1 cellular context compared by ENCODE assay signal in the genomic region with DNA sequence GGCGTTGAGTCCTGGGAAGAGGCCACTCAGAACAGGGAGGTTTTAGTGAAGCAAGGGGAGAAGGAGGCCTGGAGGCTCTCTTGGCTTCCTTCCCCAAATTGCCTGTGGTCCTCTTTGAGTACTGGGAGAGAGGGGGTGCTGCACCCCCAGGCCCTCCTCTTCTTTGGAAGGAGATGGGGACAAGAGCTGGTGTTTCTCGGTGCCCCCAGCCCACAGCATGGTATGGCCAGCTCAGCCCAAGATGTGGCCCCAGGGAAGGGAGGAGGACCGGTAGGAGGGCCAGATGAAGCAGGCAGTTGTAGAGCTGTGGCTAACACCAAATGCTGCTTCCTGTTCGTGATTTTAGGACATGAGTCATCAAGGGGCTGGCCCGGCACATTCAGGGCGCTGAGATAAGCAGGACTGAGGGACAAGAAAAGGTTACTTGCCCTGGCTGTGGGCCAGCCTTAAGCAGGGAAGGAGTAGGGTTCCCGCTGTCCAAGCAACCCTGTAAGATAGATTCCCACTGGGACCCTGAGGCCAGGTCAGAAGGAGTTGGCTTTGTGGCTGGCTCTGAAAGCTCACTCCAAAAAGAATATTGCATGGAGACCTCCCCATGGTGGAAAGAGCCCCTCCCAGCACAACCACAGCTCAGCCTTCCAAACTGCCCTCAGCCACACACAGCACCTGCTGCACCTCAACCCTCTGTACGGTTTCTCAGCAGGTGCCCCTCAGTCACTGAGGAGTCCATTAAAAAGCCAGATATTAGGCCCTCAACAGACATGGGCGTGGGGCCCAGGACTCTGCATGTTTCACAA.
TF ChIP-seq lines count a peak whose summit lies in the region.

No MANE protein-coding gene starts in this region.

TF ChIP-seq in K562, 482 proteins besides CTCF, POLR2A, EP300 and RAD21 (continued from another document and continues in another):
- TF ChIP-seq, protein P1, sequence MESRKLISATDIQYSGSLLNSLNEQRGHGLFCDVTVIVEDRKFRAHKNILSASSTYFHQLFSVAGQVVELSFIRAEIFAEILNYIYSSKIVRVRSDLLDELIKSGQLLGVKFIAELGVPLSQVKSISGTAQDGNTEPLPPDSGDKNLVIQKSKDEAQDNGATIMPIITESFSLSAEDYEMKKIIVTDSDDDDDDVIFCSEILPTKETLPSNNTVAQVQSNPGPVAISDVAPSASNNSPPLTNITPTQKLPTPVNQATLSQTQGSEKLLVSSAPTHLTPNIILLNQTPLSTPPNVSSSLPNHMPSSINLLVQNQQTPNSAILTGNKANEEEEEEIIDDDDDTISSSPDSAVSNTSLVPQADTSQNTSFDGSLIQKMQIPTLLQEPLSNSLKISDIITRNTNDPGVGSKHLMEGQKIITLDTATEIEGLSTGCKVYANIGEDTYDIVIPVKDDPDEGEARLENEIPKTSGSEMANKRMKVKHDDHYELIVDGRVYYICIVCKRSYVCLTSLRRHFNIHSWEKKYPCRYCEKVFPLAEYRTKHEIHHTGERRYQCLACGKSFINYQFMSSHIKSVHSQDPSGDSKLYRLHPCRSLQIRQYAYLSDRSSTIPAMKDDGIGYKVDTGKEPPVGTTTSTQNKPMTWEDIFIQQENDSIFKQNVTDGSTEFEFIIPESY (CRISPR knock-in tag; IDR thresholded peaks at IDR 0.05): peak; percentile 69
- TF ChIP-seq, protein P2, sequence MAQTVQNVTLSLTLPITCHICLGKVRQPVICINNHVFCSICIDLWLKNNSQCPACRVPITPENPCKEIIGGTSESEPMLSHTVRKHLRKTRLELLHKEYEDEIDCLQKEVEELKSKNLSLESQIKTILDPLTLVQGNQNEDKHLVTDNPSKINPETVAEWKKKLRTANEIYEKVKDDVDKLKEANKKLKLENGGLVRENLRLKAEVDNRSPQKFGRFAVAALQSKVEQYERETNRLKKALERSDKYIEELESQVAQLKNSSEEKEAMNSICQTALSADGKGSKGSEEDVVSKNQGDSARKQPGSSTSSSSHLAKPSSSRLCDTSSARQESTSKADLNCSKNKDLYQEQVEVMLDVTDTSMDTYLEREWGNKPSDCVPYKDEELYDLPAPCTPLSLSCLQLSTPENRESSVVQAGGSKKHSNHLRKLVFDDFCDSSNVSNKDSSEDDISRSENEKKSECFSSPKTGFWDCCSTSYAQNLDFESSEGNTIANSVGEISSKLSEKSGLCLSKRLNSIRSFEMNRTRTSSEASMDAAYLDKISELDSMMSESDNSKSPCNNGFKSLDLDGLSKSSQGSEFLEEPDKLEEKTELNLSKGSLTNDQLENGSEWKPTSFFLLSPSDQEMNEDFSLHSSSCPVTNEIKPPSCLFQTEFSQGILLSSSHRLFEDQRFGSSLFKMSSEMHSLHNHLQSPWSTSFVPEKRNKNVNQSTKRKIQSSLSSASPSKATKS (CRISPR knock-in tag; IDR thresholded peaks at IDR 0.05): no peak
- TF ChIP-seq CREM (IDR thresholded peaks at IDR 0.05; ENCODE audit: low read depth) (peak; percentile 86), SMARCE1 (IDR thresholded peaks at IDR 0.05) (peak; percentile 99), RBM34 (IDR thresholded peaks at IDR 0.05; ENCODE audit: borderline replicate concordance, insufficient read depth, low read length) (no peak), BDP1 (IDR thresholded peaks at IDR 0.05; ENCODE audit: insufficient read depth, insufficient read length) (no peak), NCOA6 (IDR thresholded peaks at IDR 0.05) (no peak), SAP30 (IDR thresholded peaks at IDR 0.05; ENCODE audit: borderline replicate concordance, insufficient read depth, low read depth, low read length, poor library complexity, severe bottlenecking) (no peak), HSF4 (CRISPR knock-in tag; IDR thresholded peaks at IDR 0.05; ENCODE audit: borderline replicate concordance) (no peak), GABPA (tag; conservative IDR thresholded peaks at IDR 0.05; ENCODE audit: low read depth) (peak; percentile 77), SIN3A (IDR thresholded peaks at IDR 0.05; ENCODE audit: borderline replicate concordance in 2 of 2, control insufficient read depth in 1 of 2, low read depth in 2 of 2, low read length in 2 of 2) (no peak; a peak in 2 of 4 replicates), KDM5B (IDR thresholded peaks at IDR 0.05; ENCODE audit: insufficient replicate concordance, low read depth, low read length) (no peak), ELF2 (CRISPR knock-in tag; IDR thresholded peaks at IDR 0.05) (no peak), RUNX1 (IDR thresholded peaks at IDR 0.05; ENCODE audit: low read depth) (peak; percentile 88; the same call in 1 of the 2 replicates)
- TF ChIP-seq, protein P3, sequence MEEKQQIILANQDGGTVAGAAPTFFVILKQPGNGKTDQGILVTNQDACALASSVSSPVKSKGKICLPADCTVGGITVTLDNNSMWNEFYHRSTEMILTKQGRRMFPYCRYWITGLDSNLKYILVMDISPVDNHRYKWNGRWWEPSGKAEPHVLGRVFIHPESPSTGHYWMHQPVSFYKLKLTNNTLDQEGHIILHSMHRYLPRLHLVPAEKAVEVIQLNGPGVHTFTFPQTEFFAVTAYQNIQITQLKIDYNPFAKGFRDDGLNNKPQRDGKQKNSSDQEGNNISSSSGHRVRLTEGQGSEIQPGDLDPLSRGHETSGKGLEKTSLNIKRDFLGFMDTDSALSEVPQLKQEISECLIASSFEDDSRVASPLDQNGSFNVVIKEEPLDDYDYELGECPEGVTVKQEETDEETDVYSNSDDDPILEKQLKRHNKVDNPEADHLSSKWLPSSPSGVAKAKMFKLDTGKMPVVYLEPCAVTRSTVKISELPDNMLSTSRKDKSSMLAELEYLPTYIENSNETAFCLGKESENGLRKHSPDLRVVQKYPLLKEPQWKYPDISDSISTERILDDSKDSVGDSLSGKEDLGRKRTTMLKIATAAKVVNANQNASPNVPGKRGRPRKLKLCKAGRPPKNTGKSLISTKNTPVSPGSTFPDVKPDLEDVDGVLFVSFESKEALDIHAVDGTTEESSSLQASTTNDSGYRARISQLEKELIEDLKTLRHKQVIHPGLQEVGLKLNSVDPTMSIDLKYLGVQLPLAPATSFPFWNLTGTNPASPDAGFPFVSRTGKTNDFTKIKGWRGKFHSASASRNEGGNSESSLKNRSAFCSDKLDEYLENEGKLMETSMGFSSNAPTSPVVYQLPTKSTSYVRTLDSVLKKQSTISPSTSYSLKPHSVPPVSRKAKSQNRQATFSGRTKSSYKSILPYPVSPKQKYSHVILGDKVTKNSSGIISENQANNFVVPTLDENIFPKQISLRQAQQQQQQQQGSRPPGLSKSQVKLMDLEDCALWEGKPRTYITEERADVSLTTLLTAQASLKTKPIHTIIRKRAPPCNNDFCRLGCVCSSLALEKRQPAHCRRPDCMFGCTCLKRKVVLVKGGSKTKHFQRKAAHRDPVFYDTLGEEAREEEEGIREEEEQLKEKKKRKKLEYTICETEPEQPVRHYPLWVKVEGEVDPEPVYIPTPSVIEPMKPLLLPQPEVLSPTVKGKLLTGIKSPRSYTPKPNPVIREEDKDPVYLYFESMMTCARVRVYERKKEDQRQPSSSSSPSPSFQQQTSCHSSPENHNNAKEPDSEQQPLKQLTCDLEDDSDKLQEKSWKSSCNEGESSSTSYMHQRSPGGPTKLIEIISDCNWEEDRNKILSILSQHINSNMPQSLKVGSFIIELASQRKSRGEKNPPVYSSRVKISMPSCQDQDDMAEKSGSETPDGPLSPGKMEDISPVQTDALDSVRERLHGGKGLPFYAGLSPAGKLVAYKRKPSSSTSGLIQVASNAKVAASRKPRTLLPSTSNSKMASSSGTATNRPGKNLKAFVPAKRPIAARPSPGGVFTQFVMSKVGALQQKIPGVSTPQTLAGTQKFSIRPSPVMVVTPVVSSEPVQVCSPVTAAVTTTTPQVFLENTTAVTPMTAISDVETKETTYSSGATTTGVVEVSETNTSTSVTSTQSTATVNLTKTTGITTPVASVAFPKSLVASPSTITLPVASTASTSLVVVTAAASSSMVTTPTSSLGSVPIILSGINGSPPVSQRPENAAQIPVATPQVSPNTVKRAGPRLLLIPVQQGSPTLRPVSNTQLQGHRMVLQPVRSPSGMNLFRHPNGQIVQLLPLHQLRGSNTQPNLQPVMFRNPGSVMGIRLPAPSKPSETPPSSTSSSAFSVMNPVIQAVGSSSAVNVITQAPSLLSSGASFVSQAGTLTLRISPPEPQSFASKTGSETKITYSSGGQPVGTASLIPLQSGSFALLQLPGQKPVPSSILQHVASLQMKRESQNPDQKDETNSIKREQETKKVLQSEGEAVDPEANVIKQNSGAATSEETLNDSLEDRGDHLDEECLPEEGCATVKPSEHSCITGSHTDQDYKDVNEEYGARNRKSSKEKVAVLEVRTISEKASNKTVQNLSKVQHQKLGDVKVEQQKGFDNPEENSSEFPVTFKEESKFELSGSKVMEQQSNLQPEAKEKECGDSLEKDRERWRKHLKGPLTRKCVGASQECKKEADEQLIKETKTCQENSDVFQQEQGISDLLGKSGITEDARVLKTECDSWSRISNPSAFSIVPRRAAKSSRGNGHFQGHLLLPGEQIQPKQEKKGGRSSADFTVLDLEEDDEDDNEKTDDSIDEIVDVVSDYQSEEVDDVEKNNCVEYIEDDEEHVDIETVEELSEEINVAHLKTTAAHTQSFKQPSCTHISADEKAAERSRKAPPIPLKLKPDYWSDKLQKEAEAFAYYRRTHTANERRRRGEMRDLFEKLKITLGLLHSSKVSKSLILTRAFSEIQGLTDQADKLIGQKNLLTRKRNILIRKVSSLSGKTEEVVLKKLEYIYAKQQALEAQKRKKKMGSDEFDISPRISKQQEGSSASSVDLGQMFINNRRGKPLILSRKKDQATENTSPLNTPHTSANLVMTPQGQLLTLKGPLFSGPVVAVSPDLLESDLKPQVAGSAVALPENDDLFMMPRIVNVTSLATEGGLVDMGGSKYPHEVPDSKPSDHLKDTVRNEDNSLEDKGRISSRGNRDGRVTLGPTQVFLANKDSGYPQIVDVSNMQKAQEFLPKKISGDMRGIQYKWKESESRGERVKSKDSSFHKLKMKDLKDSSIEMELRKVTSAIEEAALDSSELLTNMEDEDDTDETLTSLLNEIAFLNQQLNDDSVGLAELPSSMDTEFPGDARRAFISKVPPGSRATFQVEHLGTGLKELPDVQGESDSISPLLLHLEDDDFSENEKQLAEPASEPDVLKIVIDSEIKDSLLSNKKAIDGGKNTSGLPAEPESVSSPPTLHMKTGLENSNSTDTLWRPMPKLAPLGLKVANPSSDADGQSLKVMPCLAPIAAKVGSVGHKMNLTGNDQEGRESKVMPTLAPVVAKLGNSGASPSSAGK (IDR thresholded peaks at IDR 0.05): no peak
- TF ChIP-seq, protein P4, sequence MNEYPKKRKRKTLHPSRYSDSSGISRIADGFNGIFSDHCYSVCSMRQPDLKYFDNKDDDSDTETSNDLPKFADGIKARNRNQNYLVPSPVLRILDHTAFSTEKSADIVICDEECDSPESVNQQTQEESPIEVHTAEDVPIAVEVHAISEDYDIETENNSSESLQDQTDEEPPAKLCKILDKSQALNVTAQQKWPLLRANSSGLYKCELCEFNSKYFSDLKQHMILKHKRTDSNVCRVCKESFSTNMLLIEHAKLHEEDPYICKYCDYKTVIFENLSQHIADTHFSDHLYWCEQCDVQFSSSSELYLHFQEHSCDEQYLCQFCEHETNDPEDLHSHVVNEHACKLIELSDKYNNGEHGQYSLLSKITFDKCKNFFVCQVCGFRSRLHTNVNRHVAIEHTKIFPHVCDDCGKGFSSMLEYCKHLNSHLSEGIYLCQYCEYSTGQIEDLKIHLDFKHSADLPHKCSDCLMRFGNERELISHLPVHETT (CRISPR knock-in tag; conservative IDR thresholded peaks at IDR 0.05 in 1 of 2, IDR thresholded peaks at IDR 0.05 in 1 of 2): peak in 1 of 2 experiments; percentile 74; a peak in 2 of 4 replicates
- TF ChIP-seq, protein P5, sequence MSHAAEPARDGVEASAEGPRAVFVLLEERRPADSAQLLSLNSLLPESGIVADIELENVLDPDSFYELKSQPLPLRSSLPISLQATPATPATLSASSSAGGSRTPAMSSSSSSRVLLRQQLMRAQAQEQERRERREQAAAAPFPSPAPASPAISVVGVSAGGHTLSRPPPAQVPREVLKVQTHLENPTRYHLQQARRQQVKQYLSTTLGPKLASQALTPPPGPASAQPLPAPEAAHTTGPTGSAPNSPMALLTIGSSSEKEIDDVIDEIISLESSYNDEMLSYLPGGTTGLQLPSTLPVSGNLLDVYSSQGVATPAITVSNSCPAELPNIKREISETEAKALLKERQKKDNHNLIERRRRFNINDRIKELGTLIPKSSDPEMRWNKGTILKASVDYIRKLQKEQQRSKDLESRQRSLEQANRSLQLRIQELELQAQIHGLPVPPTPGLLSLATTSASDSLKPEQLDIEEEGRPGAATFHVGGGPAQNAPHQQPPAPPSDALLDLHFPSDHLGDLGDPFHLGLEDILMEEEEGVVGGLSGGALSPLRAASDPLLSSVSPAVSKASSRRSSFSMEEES (CRISPR knock-in tag; IDR thresholded peaks at IDR 0.05): no peak
- TF ChIP-seq, protein P6, sequence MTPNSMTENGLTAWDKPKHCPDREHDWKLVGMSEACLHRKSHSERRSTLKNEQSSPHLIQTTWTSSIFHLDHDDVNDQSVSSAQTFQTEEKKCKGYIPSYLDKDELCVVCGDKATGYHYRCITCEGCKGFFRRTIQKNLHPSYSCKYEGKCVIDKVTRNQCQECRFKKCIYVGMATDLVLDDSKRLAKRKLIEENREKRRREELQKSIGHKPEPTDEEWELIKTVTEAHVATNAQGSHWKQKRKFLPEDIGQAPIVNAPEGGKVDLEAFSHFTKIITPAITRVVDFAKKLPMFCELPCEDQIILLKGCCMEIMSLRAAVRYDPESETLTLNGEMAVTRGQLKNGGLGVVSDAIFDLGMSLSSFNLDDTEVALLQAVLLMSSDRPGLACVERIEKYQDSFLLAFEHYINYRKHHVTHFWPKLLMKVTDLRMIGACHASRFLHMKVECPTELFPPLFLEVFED (CRISPR knock-in tag; conservative IDR thresholded peaks at IDR 0.05): peak; percentile 43; the same call in 1 of the 2 replicates
- TF ChIP-seq, protein P7, sequence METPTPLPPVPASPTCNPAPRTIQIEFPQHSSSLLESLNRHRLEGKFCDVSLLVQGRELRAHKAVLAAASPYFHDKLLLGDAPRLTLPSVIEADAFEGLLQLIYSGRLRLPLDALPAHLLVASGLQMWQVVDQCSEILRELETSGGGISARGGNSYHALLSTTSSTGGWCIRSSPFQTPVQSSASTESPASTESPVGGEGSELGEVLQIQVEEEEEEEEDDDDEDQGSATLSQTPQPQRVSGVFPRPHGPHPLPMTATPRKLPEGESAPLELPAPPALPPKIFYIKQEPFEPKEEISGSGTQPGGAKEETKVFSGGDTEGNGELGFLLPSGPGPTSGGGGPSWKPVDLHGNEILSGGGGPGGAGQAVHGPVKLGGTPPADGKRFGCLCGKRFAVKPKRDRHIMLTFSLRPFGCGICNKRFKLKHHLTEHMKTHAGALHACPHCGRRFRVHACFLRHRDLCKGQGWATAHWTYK (CRISPR knock-in tag; IDR thresholded peaks at IDR 0.05): no peak; the same call in 1 of the 2 replicates
- TF ChIP-seq, protein P8, sequence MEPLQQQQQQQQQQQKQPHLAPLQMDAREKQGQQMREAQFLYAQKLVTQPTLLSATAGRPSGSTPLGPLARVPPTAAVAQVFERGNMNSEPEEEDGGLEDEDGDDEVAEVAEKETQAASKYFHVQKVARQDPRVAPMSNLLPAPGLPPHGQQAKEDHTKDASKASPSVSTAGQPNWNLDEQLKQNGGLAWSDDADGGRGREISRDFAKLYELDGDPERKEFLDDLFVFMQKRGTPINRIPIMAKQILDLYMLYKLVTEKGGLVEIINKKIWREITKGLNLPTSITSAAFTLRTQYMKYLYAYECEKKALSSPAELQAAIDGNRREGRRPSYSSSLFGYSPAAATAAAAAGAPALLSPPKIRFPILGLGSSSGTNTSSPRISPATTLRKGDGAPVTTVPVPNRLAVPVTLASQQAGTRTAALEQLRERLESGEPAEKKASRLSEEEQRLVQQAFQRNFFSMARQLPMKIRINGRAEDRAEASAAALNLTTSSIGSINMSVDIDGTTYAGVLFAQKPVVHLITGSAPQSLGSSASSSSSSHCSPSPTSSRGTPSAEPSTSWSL (CRISPR knock-in tag; IDR thresholded peaks at IDR 0.05; ENCODE audit: borderline replicate concordance): 0 out of 2 replicates have a peak, but pooled peaks have one; percentile 59
